In the genomic region with DNA sequence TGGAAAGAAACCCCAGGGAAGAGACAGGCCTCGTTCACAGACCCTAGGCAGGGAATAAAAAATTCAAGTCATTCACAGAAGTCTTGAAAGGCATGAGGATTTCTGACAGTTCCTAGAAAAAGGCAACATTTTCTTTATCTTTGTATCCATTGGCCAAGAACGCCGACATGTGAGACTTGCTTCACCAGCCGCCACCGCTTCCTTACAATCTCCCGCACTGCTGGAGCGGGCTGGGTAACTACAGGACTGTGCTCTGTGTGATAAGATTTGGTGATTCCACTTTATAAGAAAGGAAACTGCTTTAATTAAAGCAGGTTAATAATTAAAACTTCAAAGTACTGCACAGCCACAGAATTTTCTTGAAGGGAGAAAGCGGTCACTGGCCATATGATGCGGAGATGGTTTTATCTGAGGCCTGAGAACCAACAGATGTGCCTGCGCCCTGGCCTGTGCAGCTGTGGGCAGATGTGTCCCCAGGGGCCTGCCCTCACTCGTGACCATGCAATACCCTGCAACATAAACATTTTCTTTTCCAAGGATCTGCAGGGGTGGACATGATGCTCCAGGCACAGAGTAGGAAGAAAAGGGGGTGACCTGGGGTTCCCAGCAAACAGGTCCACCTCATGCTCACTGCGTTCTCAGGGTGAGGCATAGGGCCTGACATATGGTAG, we compare ENCODE assay signal across 18 cellular contexts. TPM values are rescaled to one million over a fixed set of nuclear protein-coding genes. Genes with fewer than 3 reads are reported as not detected.
DNase-seq lines count a peak whose midpoint lies in the region; ATAC-seq and TF ChIP-seq lines count a peak whose summit lies in the region.
"Had no signal": no experiment of that assay in that cellular context is flagged by ENCODE, and none has a peak within 500 bp of the region (broad histone marks: within the 10 kb centered on the region; RNA-seq: fewer than 3 reads in every experiment).

No MANE protein-coding gene starts in this region.

- peaks cover 61% of the 10 kb centered on the region for H3K36me3 ChIP-seq in adipocyte (ENCODE audit: control insufficient read depth, insufficient read depth, low read length, severe bottlenecking)

- no peak for TF ChIP-seq CTCF in natural killer cell (IDR thresholded peaks at IDR 0.05)

- H3K9me3 Mint-ChIP-seq in natural killer cell: no peaks in the 10 kb centered on the region
- no peaks in the 10 kb centered on the region for H3K9me3 Mint-ChIP-seq in natural killer cell treated with Interleukin-12 subunit alpha and Interleukin-12 subunit beta and Interleukin-15 and Interleukin-18, amount 100 ng/mL, for 72 hours
- H3K9me3 Mint-ChIP-seq in naive thymus-derived CD8-positive, alpha-beta T cell: no peaks in the 10 kb centered on the region
- H3K9me3 Mint-ChIP-seq: CD8-positive, alpha-beta T cell; memory B cell; naive thymus-derived CD4-positive, alpha-beta T cell had no signal

- H3K9me3 ChIP-seq in adipocyte (ENCODE audit: control insufficient read depth, low read length): no peaks in the 10 kb centered on the region
- H3K9me3 ChIP-seq: tibial nerve had no signal

- ATAC-seq in natural killer cell (no peak), HG03521 (IDR thresholded peaks at IDR 0.05; ENCODE audit: unreplicated experiment) (no peak), GM21515 (IDR thresholded peaks at IDR 0.05; ENCODE audit: unreplicated experiment) (no peak)
- no peak for ATAC-seq in natural killer cell treated with Interleukin-12 subunit alpha and Interleukin-12 subunit beta and Interleukin-15 and Interleukin-18, amount 100 ng/mL, for 72 hours
- ATAC-seq in naive thymus-derived CD8-positive, alpha-beta T cell: peak; percentile 8 to 11

- H3K9ac ChIP-seq in adipocyte (ENCODE audit: low read length): peak overlapping the region; percentile 26

- H3K27ac Mint-ChIP-seq in natural killer cell: peak overlapping the region; percentile 29 to 54
- H3K27ac Mint-ChIP-seq in natural killer cell treated with Interleukin-12 subunit alpha and Interleukin-12 subunit beta and Interleukin-15 and Interleukin-18, amount 100 ng/mL, for 72 hours: no peak overlapping the region
- H3K27ac Mint-ChIP-seq in naive thymus-derived CD8-positive, alpha-beta T cell: peak overlapping the region in 6 of 10 donors; percentile 7 to 74 (median 67)
- H3K27ac Mint-ChIP-seq: CD8-positive, alpha-beta T cell; memory B cell had no signal

- H3K4me3 ChIP-seq in adipocyte (ENCODE audit: low read length): no peak overlapping the region
- H3K4me3 ChIP-seq: tibial nerve had no signal

- H3K4me1 Mint-ChIP-seq in natural killer cell: peaks cover 12 to 22% of the 10 kb centered on the region in 2 donors
- peaks cover 0 to 8% of the 10 kb centered on the region in 2 donors for H3K4me1 Mint-ChIP-seq in natural killer cell treated with Interleukin-12 subunit alpha and Interleukin-12 subunit beta and Interleukin-15 and Interleukin-18, amount 100 ng/mL, for 72 hours (ENCODE audit: low read depth in 2 of 2)
- peaks cover 3 to 13% (median 6%) of the 10 kb centered on the region in 4 donors for H3K4me1 Mint-ChIP-seq in naive thymus-derived CD8-positive, alpha-beta T cell

- DNase-seq in natural killer cell: no peak
- DNase-seq in natural killer cell treated with Interleukin-12 subunit alpha and Interleukin-12 subunit beta and Interleukin-15 and Interleukin-18, amount 100 ng/mL, for 72 hours (ENCODE audit: low spot score): no peak
- DNase-seq in adipocyte (ENCODE audit: low read depth): no peak
- no peak for DNase-seq in naive thymus-derived CD8-positive, alpha-beta T cell
- DNase-seq in NCI-H146 (lab: John Stamatoyannopoulos, UW): no peak
- DNase-seq in SW 1271 (lab: John Stamatoyannopoulos, UW): no peak
- DNase-seq: activated CD4-positive, alpha-beta T cell treated with anti-CD3 and anti-CD28 coated beads for 1 hour; foreskin melanocyte; GF-D8; NCI-H1048; NCI-H2081 treated with DMSO at 0.1 percent for 48 hours; NK-92 treated with Interleukin-12 subunit alpha and Interleukin-12 subunit beta, amount 100 ng/mL, for 24 hours had no signal

- no peaks in the 10 kb centered on the region for H3K4me1 ChIP-seq in adipocyte (ENCODE audit: control insufficient read depth, insufficient read depth, low read length)

- POLR2A ChIA-PET in naive thymus-derived CD8-positive, alpha-beta T cell (lab: Charles Lee): no interaction called here

- no peaks in the 10 kb centered on the region for H3K27me3 Mint-ChIP-seq in natural killer cell (ENCODE audit: low read depth in 2 of 2)
- no peaks in the 10 kb centered on the region for H3K27me3 Mint-ChIP-seq in natural killer cell treated with Interleukin-12 subunit alpha and Interleukin-12 subunit beta and Interleukin-15 and Interleukin-18, amount 100 ng/mL, for 72 hours
- H3K27me3 Mint-ChIP-seq in naive thymus-derived CD8-positive, alpha-beta T cell: no peaks in the 10 kb centered on the region
- H3K27me3 Mint-ChIP-seq: memory B cell; naive thymus-derived CD4-positive, alpha-beta T cell had no signal

- no peaks in the 10 kb centered on the region for H3K36me3 Mint-ChIP-seq in natural killer cell
- no peaks in the 10 kb centered on the region for H3K36me3 Mint-ChIP-seq in natural killer cell treated with Interleukin-12 subunit alpha and Interleukin-12 subunit beta and Interleukin-15 and Interleukin-18, amount 100 ng/mL, for 72 hours
- H3K36me3 Mint-ChIP-seq in naive thymus-derived CD8-positive, alpha-beta T cell: peaks cover 0 to 51% (median 9%) of the 10 kb centered on the region in 3 donors

- intact Hi-C loops in natural killer cell (cut with micrococcal nuclease): no loop called here

- no peak overlapping the region for H3K4me3 Mint-ChIP-seq in natural killer cell
- no peak overlapping the region for H3K4me3 Mint-ChIP-seq in natural killer cell treated with Interleukin-12 subunit alpha and Interleukin-12 subunit beta and Interleukin-15 and Interleukin-18, amount 100 ng/mL, for 72 hours
- H3K4me3 Mint-ChIP-seq in naive thymus-derived CD8-positive, alpha-beta T cell: no peak overlapping the region
- H3K4me3 Mint-ChIP-seq: CD8-positive, alpha-beta T cell; memory B cell; naive thymus-derived CD4-positive, alpha-beta T cell had no signal

- no peaks in the 10 kb centered on the region for H3K27me3 ChIP-seq in adipocyte (replicated peaks; ENCODE audit: control insufficient read depth, insufficient read depth, low read length)
- H3K27me3 ChIP-seq: tibial nerve had no signal

RNA-seq across cellular contexts. Expression of a gene that starts 13.0 kb away (rescaled TPM):
- 1 to 10 TPM; 4.2 to 8.8 (median 4.2) TPM for total RNA-seq in natural killer cell
- 1 to 10 TPM; 3.4 to 6.7 TPM for total RNA-seq in natural killer cell treated with Interleukin-12 subunit alpha and Interleukin-12 subunit beta and Interleukin-15 and Interleukin-18, amount 100 ng/mL, for 72 hours
- 10 to 100 TPM; 50.5 to 54.4 TPM for total RNA-seq in naive thymus-derived CD8-positive, alpha-beta T cell
- 10 to 100 TPM; 51.5 to 90.6 (median 88.6) TPM for polyA plus RNA-seq in naive thymus-derived CD8-positive, alpha-beta T cell

RNA-seq across cellular contexts. Expression of a gene that starts 16.9 kb away (rescaled TPM):
- 10 to 100 TPM; 40.0 to 58.8 (median 53.4) TPM for total RNA-seq in natural killer cell
- 10 to 100 TPM; 65.7 to 72.3 TPM for total RNA-seq in natural killer cell treated with Interleukin-12 subunit alpha and Interleukin-12 subunit beta and Interleukin-15 and Interleukin-18, amount 100 ng/mL, for 72 hours
- total RNA-seq in naive thymus-derived CD8-positive, alpha-beta T cell: 10 to 100 TPM; 30.5 to 34.6 TPM
- polyA plus RNA-seq in naive thymus-derived CD8-positive, alpha-beta T cell: 1 to 10 TPM; 6.1 to 9.4 (median 6.2) TPM

RNA-seq across cellular contexts. Expression of a gene that starts 31.3 kb away (rescaled TPM):
- under 1 TPM in 2 of 3 donors, not detected in 1; 0.20 to 0.28 TPM for total RNA-seq in natural killer cell
- not detected for total RNA-seq in natural killer cell treated with Interleukin-12 subunit alpha and Interleukin-12 subunit beta and Interleukin-15 and Interleukin-18, amount 100 ng/mL, for 72 hours
- not detected for total RNA-seq in naive thymus-derived CD8-positive, alpha-beta T cell
- not detected for polyA plus RNA-seq in naive thymus-derived CD8-positive, alpha-beta T cell
- polyA plus RNA-seq: naive thymus-derived CD4-positive, alpha-beta T cell had no signal

Comparison
In these comparisons a context has a peak if more than half of its experiments do, and no peak if none do; other contexts are left out.
1. H3K27ac Mint-ChIP-seq: peak in natural killer cell (2 of 2) and naive thymus-derived CD8-positive, alpha-beta T cell (6 of 10); none in natural killer cell treated with Interleukin-12 subunit alpha and Interleukin-12 subunit beta and Interleukin-15 and Interleukin-18, amount 100 ng/mL, for 72 hours (0 of 2).
2. ATAC-seq: peak in naive thymus-derived CD8-positive, alpha-beta T cell (2 of 2); none in natural killer cell (0 of 3), natural killer cell treated with Interleukin-12 subunit alpha and Interleukin-12 subunit beta and Interleukin-15 and Interleukin-18, amount 100 ng/mL, for 72 hours (0 of 2), HG03521 (single experiment) and GM21515 (single experiment).
3. RNA of a gene that starts 13.0 kb away (total RNA-seq): 50.5 to 54.4 TPM in naive thymus-derived CD8-positive, alpha-beta T cell; 3.4 to 6.7 TPM in natural killer cell treated with Interleukin-12 subunit alpha and Interleukin-12 subunit beta and Interleukin-15 and Interleukin-18, amount 100 ng/mL, for 72 hours and 4.2 to 8.8 TPM in natural killer cell; every median in the first group is over 4 times any median in the second.